10 cellular contexts compared by ENCODE assay signal in the genomic region with DNA sequence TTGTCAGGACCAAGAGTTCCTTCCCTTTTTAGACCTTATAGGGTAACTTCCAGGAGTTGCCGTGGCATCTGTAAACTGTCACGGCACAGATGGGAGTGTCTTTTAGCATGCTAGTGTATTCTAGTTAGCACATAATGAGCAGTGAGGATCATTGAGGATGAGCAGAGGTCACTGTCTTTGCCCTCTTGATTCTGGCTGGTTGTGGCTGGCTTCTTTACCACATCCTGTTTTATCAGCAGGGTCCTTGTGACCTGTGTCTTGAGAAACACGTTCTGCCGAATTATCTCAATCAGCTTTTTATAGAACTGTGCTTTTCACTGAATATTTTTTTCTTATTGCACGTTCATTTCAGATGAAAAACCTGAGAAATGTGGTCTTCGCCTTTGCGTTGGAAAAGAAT. TPM values are rescaled to one million over a fixed set of nuclear protein-coding genes. Genes with fewer than 3 reads are reported as not detected.
DNase-seq lines count a peak whose midpoint lies in the region; FAIRE-seq and TF ChIP-seq lines count a peak whose summit lies in the region.
"Had no signal": no experiment of that assay in that cellular context is flagged by ENCODE, and none has a peak within 500 bp of the region (broad histone marks: within the 10 kb centered on the region; RNA-seq: fewer than 3 reads in every experiment).

No MANE protein-coding gene starts in this region.

- H3K9me2 ChIP-seq in MM.1S (replicated peaks; ENCODE audit: insufficient read depth, low read length): no peaks in the 10 kb centered on the region

- peak; percentile 8 for DNase-seq in GM12865 (ENCODE audit: low read depth)
- peak; percentile 77 for DNase-seq in MM.1S
- no peak for DNase-seq in adipocyte (ENCODE audit: low read depth)
- peak; percentile 21 for DNase-seq in mucosa of gallbladder (ENCODE audit: low spot score)
- no peak for DNase-seq in GM10266 (ENCODE audit: extremely low spot score)
- DNase-seq in central memory CD4-positive, alpha-beta T cell: no peak
- no peak for DNase-seq in SW480 (ENCODE audit: low spot score)
- no peak for DNase-seq in urothelium cell line (ENCODE audit: low spot score)
- DNase-seq: left cardiac atrium had no signal

- no peak for TF ChIP-seq CTCF in GM12865 (IDR thresholded peaks at IDR 0.05; ENCODE audit: insufficient read depth, low read depth, low read length, missing control alignments)
- TF ChIP-seq CTCF in MM.1S (IDR thresholded peaks at IDR 0.05; ENCODE audit: low read length): no peak
- TF ChIP-seq CTCF in GM10266 (IDR thresholded peaks at IDR 0.05; ENCODE audit: control insufficient read depth, insufficient read depth, low read depth, missing control alignments): no peak

- H3K4me2 ChIP-seq in MM.1S (ENCODE audit: low read depth, low read length): peak overlapping the region; percentile 26; the same call in 1 of the 2 replicates

- H3K9me3 ChIP-seq in MM.1S (replicated peaks; ENCODE audit: insufficient read depth, low read length): no peaks in the 10 kb centered on the region
- H3K9me3 ChIP-seq in adipocyte (ENCODE audit: control insufficient read depth, low read length): no peaks in the 10 kb centered on the region
- H3K9me3 ChIP-seq: SJSA1 had no signal

- H3K4me3 ChIP-seq in GM12865 (ENCODE audit: low read depth, low read length) (no peak overlapping the region), MM.1S (ENCODE audit: low read length) (no peak overlapping the region), adipocyte (ENCODE audit: low read length) (peak overlapping the region; percentile 35)
- H3K4me3 ChIP-seq: SJSA1 had no signal

- H3K36me3 ChIP-seq in MM.1S (replicated peaks; ENCODE audit: insufficient read depth, low read length) (0 out of 2 replicates have a peak, but pooled peaks cover 7% of the 10 kb centered on the region), adipocyte (ENCODE audit: control insufficient read depth, insufficient read depth, low read length, severe bottlenecking) (peaks cover 7% of the 10 kb centered on the region)

- no peak overlapping the region for H2AFZ ChIP-seq in MM.1S (ENCODE audit: low read length)

- H3K9ac ChIP-seq in MM.1S (ENCODE audit: low read length) (no peak overlapping the region), adipocyte (ENCODE audit: low read length) (peak overlapping the region; percentile 36)

- H3K27ac ChIP-seq in MM.1S (ENCODE audit: low read length): peak overlapping the region; percentile 26; the same call in 1 of the 2 replicates
- H3K27ac ChIP-seq: SJSA1 had no signal

- FAIRE-seq in urothelium cell line (lab: Jason Lieb, UNC): no peak

- H3F3A ChIP-seq in MM.1S (ENCODE audit: insufficient read depth, low read length): no peaks in the 10 kb centered on the region

- H3K79me2 ChIP-seq in MM.1S (ENCODE audit: low read length): peaks cover 20% of the 10 kb centered on the region

- no peaks in the 10 kb centered on the region for H4K20me1 ChIP-seq in MM.1S (ENCODE audit: insufficient read depth, low read length)

- H3K27me3 ChIP-seq in MM.1S (replicated peaks; ENCODE audit: insufficient read depth, low read length) (no peaks in the 10 kb centered on the region), adipocyte (replicated peaks; ENCODE audit: control insufficient read depth, insufficient read depth, low read length) (no peaks in the 10 kb centered on the region)
- H3K27me3 ChIP-seq: SJSA1 had no signal

- H3K4me1 ChIP-seq in MM.1S (ENCODE audit: low read length): peaks cover 30% of the 10 kb centered on the region
- H3K4me1 ChIP-seq in adipocyte (ENCODE audit: control insufficient read depth, insufficient read depth, low read length): peaks cover 45% of the 10 kb centered on the region

RNA-seq across cellular contexts. Expression of gene MINPP1, which starts 41.5 kb away (rescaled TPM):
- total RNA-seq in mucosa of gallbladder: 24.0 TPM

Comparison
In these comparisons a context has a peak if more than half of its experiments do, and no peak if none do; other contexts are left out.
1. DNase-seq: peak in GM12865 (single experiment), MM.1S (single experiment) and mucosa of gallbladder (single experiment); none in adipocyte (single experiment), GM10266 (single experiment), central memory CD4-positive, alpha-beta T cell (single experiment), SW480 (single experiment) and urothelium cell line (single experiment).